ENCODE assay signal across 19 cellular contexts in the genomic region with DNA sequence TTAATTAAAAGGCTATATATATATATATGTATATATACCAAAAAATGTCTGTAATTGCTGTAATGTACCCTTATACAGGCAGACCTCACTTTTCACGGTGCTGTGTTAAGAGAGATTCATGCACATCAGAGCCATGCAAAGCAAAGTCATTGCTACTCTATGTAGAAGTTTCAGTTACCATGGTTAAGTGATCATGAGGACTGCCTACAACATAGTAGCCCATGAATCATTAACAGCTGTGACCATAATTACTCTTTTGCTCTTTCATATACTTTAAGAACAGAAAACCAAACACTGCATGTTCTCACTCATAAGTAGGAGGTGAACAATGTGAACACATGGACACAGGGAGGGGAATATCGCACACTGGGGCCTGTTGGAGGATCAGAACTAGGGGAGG.
DNase-seq lines count a peak whose midpoint lies in the region; ATAC-seq, FAIRE-seq and TF ChIP-seq lines count a peak whose summit lies in the region.
"Had no signal": no experiment of that assay in that cellular context is flagged by ENCODE, and none has a peak within 500 bp of the region (broad histone marks: within the 10 kb centered on the region; RNA-seq: fewer than 3 reads in every experiment).

No MANE protein-coding gene starts in this region.

- peak; percentile 38 for DNase-seq in left kidney (ENCODE audit: low read depth, low spot score)
- no peak for DNase-seq in middle frontal gyrus (ENCODE audit: extremely low spot score, low spot score)
- no peak for DNase-seq in D721Med (ENCODE audit: insufficient read length, low spot score)
- no peak for DNase-seq in foreskin melanocyte
- DNase-seq: activated CD4-positive, CD25-positive, alpha-beta regulatory T cell; activated naive CD8-positive, alpha-beta T cell treated with anti-CD3 and anti-CD28 coated beads, Interleukin-2, amount 50 U/mL, for 24 hours; H7; IMR-90; mammary epithelial cell; NCI-H1105 treated with DMSO at 0.1 percent for 48 hours; NCI-H510A; PC-9 had no signal

- no peaks in the 10 kb centered on the region for H3K27me3 ChIP-seq in gastroesophageal sphincter
- H3K27me3 ChIP-seq: esophagus muscularis mucosa had no signal

- H3K4me1 ChIP-seq in gastroesophageal sphincter = no peaks in the 10 kb centered on the region
- H3K4me1 ChIP-seq: esophagus muscularis mucosa had no signal

- no peak for TF ChIP-seq EP300 in gastroesophageal sphincter (IDR thresholded peaks at IDR 0.05)

- H3K4me3 ChIP-seq in gastroesophageal sphincter = no peak overlapping the region
- H3K4me3 ChIP-seq: esophagus muscularis mucosa, PC-9 had no signal

- H3K9me3 ChIP-seq in gastroesophageal sphincter = no peaks in the 10 kb centered on the region
- H3K9me3 ChIP-seq: esophagus muscularis mucosa had no signal

- FAIRE-seq in D721Med (lab: Jason Lieb, UNC) = no peak
- FAIRE-seq: colon, GM12892 had no signal

- H3K36me3 ChIP-seq in gastroesophageal sphincter = no peaks in the 10 kb centered on the region
- H3K36me3 ChIP-seq: esophagus muscularis mucosa had no signal

- ATAC-seq in GM19395 (IDR thresholded peaks at IDR 0.05; ENCODE audit: unreplicated experiment) (peak; percentile 96), HG02678 (IDR thresholded peaks at IDR 0.05; ENCODE audit: unreplicated experiment) (peak; percentile 73), HG03280 (IDR thresholded peaks at IDR 0.05; ENCODE audit: unreplicated experiment) (peak; percentile 95), gastroesophageal sphincter (no peak)
- ATAC-seq: activated naive CD8-positive, alpha-beta T cell treated with anti-CD3 and anti-CD28 coated beads, Interleukin-2, amount 50 U/mL, for 24 hours had no signal

- no peak overlapping the region for H3K27ac ChIP-seq in gastroesophageal sphincter
- H3K27ac ChIP-seq: esophagus muscularis mucosa, PC-9 had no signal

- no peak for TF ChIP-seq CTCF in D721Med (IDR thresholded peaks at IDR 0.05; ENCODE audit: insufficient read depth, missing control alignments)
- no peak for TF ChIP-seq CTCF in gastroesophageal sphincter (IDR thresholded peaks at IDR 0.05)

- WGBS in gastroesophageal sphincter (ENCODE audit: low coverage in 1 of 2), 2 donors = 80 to 88% methylated on average over 1 to 2 of the region's 2 CpGs

- no peak for TF ChIP-seq POLR2A in gastroesophageal sphincter (IDR thresholded peaks at IDR 0.05)
